In the genomic region with DNA sequence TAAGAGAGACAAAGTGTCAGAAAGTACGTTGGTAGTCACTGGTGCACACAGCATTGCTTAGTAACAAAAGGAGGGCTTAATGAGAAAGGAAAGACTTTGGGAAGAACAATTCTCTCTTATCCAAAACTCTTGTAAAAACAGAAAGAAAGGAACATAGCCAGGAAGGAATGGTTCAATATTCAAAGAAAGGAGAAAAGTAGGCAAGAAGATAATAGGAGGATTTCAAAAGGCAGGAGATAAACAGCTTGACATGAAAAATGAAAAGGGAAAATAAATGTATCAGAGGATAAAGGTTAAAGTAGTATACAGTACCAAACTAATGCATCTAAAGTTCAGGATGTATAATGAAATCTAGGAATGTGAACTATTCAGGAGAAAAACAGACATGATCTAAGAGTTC, we compare ENCODE assay signal across 14 cellular contexts. TPM values are rescaled to one million over a fixed set of nuclear protein-coding genes. Genes with fewer than 3 reads are reported as not detected.
DNase-seq lines count a peak whose midpoint lies in the region; ATAC-seq, FAIRE-seq and TF ChIP-seq lines count a peak whose summit lies in the region.
"Had no signal": no experiment of that assay in that cellular context is flagged by ENCODE, and none has a peak within 500 bp of the region (broad histone marks: within the 10 kb centered on the region; RNA-seq: fewer than 3 reads in every experiment).

No MANE protein-coding gene starts in this region.

- H3K79me2 ChIP-seq in DOHH2 (ENCODE audit: control insufficient read depth, low read length) (peaks cover 96% of the 10 kb centered on the region), Karpas-422 (ENCODE audit: low read length) (peaks cover 97% of the 10 kb centered on the region), GM12878 (ENCODE audit: control insufficient read depth, insufficient read depth, low read length) (peaks cover 13% of the 10 kb centered on the region), neural progenitor cell (ENCODE audit: low read depth) (peaks cover 33% of the 10 kb centered on the region)

- TF ChIP-seq CTCF in DOHH2 (IDR thresholded peaks at IDR 0.05; ENCODE audit: low read depth, low read length, poor library complexity, severe bottlenecking) (no peak), GM12878 (IDR thresholded peaks at IDR 0.05 in 2 of 3, conservative IDR thresholded peaks at IDR 0.05 in 1 of 3; ENCODE audit: control insufficient read depth in 2 of 3, extremely low read depth in 1 of 3, insufficient read depth in 1 of 3, low read depth in 3 of 3, low read length in 3 of 3) (no peak), neural progenitor cell (IDR thresholded peaks at IDR 0.05) (no peak)

- ATAC-seq in GM12878: no peak
- no peak for ATAC-seq in GM21360 (IDR thresholded peaks at IDR 0.05; ENCODE audit: unreplicated experiment)
- no peak for ATAC-seq in HG02870 (IDR thresholded peaks at IDR 0.05; ENCODE audit: unreplicated experiment)
- ATAC-seq in HG02678 (IDR thresholded peaks at IDR 0.05; ENCODE audit: unreplicated experiment): no peak
- ATAC-seq: HCT116 had no signal

- peaks cover 3% of the 10 kb centered on the region for H3K36me3 Mint-ChIP-seq in neural progenitor cell

- H3F3A ChIP-seq in DOHH2 (ENCODE audit: control insufficient read depth, insufficient read depth) (peaks cover 29% of the 10 kb centered on the region), neural progenitor cell (ENCODE audit: low read depth) (no peaks in the 10 kb centered on the region)

- in situ Hi-C loops in GM12878 (cut with MboI): no loop called here

- RAD21 ChIA-PET in GM12878 (lab: Charles Lee; ENCODE audit: unreplicated experiment): interaction anchor here (3.5 kb wide), 1 partner anchor 20 kb away, joined by 10 read pairs; a partner anchor contains a TSS

- H3K27me3 ChIP-seq in DOHH2 (ENCODE audit: control insufficient read depth, low read length) (no peaks in the 10 kb centered on the region), Karpas-422 (ENCODE audit: low read length) (no peaks in the 10 kb centered on the region), GM12878 (replicated peaks in 1 of 2; ENCODE audit: control insufficient read depth in 2 of 2, insufficient read depth in 2 of 2, low read length in 1 of 2) (no peaks in the 10 kb centered on the region), neural progenitor cell (no peaks in the 10 kb centered on the region)

- SMC1A ChIA-PET in GM12878 (lab: Charles Lee; ENCODE audit: uncharacterized antibody, unreplicated experiment): interaction anchor here (1.0 kb wide), 1 partner anchor 14 kb away, joined by 3 read pairs; no protein-coding TSS in a partner anchor

- no TSS peak for BruUV-seq in GM12878 (replicated peaks; lab: Mats Ljungman, UMichigan)

- H3K4me3 ChIP-seq in DOHH2 (ENCODE audit: low read length) (peak overlapping the region; percentile 72), Karpas-422 (ENCODE audit: low read length) (peak overlapping the region; percentile 49), GM12878 (no peak overlapping the region), neural progenitor cell (peak overlapping the region; percentile 20)

- intact Hi-C loops in GM12878 (cut with micrococcal nuclease; ENCODE audit: unreplicated experiment): no loop called here

- no peak overlapping the region for H3K27ac Mint-ChIP-seq in neural progenitor cell
- H3K27ac Mint-ChIP-seq: CD4-positive, alpha-beta T cell had no signal

- 85% methylated on average over 1 of the region's 1 CpG for WGBS in GM12878 (ENCODE audit: insufficient coverage, insufficient replicate concordance, low lambda C conversion rate, missing lambda C conversion rate)

- DNase-seq in Karpas-422 (no peak), GM12878 (ENCODE audit: low read depth, low spot score) (no peak), neural progenitor cell (ENCODE audit: low spot score) (peak; percentile 31), anterior cingulate cortex (lab: John Stamatoyannopoulos, UW) (no peak)
- DNase-seq: C1 segment of cervical spinal cord; Calu3; CD4-positive, alpha-beta T cell; DMS 273 treated with DMSO at 0.1 percent for 48 hours had no signal

- H4K20me1 ChIP-seq in DOHH2 (ENCODE audit: control insufficient read depth, insufficient read depth, low read depth, low read length) (no peaks in the 10 kb centered on the region), Karpas-422 (ENCODE audit: insufficient read depth, low read depth, low read length) (no peaks in the 10 kb centered on the region), GM12878 (ENCODE audit: control insufficient read depth, insufficient read depth) (no peaks in the 10 kb centered on the region), neural progenitor cell (ENCODE audit: low read depth) (no peaks in the 10 kb centered on the region)

- H3K4me1 ChIP-seq in DOHH2 (ENCODE audit: control insufficient read depth, low read length) (peaks cover 73% of the 10 kb centered on the region), Karpas-422 (ENCODE audit: low read length) (peaks cover 67% of the 10 kb centered on the region), GM12878 (ENCODE audit: control insufficient read depth, insufficient read depth, low read length) (peaks cover 15% of the 10 kb centered on the region; the same call in 1 of the 2 replicates), neural progenitor cell (peaks cover 22% of the 10 kb centered on the region)

- POLR2A ChIA-PET in GM12878 (lab: Charles Lee): no interaction called here

- no peak overlapping the region for H2AFZ ChIP-seq in Karpas-422 (ENCODE audit: low read length)
- no peak overlapping the region for H2AFZ ChIP-seq in GM12878 (ENCODE audit: control insufficient read depth, low read depth, low read length)
- no peak overlapping the region for H2AFZ ChIP-seq in neural progenitor cell (replicated peaks)

- FAIRE-seq in GM12878 (lab: Jason Lieb, UNC): peak; percentile 70

- H3K27me3 Mint-ChIP-seq in neural progenitor cell (ENCODE audit: insufficient read depth, low read depth): peaks cover 2% of the 10 kb centered on the region
- H3K27me3 Mint-ChIP-seq: B cell; CD4-positive, alpha-beta T cell had no signal

- H3K9ac ChIP-seq in Karpas-422 (ENCODE audit: low read length) (peak overlapping the region; percentile 51), GM12878 (ENCODE audit: control insufficient read depth, insufficient read depth, low read length) (no peak overlapping the region), neural progenitor cell (no peak overlapping the region)

- H3K36me3 ChIP-seq in DOHH2 (ENCODE audit: control insufficient read depth, low read length) (peaks cover 82% of the 10 kb centered on the region), Karpas-422 (ENCODE audit: insufficient read depth, low read length) (peaks cover 43% of the 10 kb centered on the region), GM12878 (ENCODE audit: control insufficient read depth in 2 of 2, insufficient read depth in 2 of 2, low read length in 1 of 2) (peaks cover 0 to 4% of the 10 kb centered on the region in 2 experiments; a peak in 2 of 4 replicates), neural progenitor cell (no peaks in the 10 kb centered on the region)

- H3K4me1 Mint-ChIP-seq in neural progenitor cell: peaks cover 2% of the 10 kb centered on the region

- no peak for TF ChIP-seq RAD21 in GM12878 (IDR thresholded peaks at IDR 0.05; ENCODE audit: insufficient read depth, low read depth, low read length)

- TF ChIP-seq EP300 in GM12878 (IDR thresholded peaks at IDR 0.05; ENCODE audit: borderline replicate concordance in 1 of 2, control insufficient read depth in 1 of 2, low read depth in 2 of 2, low read length in 2 of 2): no peak

- peak overlapping the region; percentile 97 for H3K27ac ChIP-seq in DOHH2 (ENCODE audit: low read depth, low read length)
- peak overlapping the region; percentile 98 for H3K27ac ChIP-seq in Karpas-422 (ENCODE audit: low read length)
- no peak overlapping the region for H3K27ac ChIP-seq in GM12878 (ENCODE audit: control insufficient read depth, insufficient read depth)
- H3K27ac ChIP-seq in neural progenitor cell: peak overlapping the region; percentile 76

- no peaks in the 10 kb centered on the region for H3K9me3 Mint-ChIP-seq in neural progenitor cell
- H3K9me3 Mint-ChIP-seq: CD4-positive, alpha-beta T cell had no signal

- no peak for TF ChIP-seq POLR2A in GM12878 (IDR thresholded peaks at IDR 0.05; ENCODE audit: low read depth, low read length)

- no peak overlapping the region for H3K4me3 Mint-ChIP-seq in neural progenitor cell
- H3K4me3 Mint-ChIP-seq: CD4-positive, alpha-beta T cell had no signal

- CTCF ChIA-PET in GM12878 (lab: Yijun Ruan, JAX): no interaction called here

- H3K9me2 ChIP-seq in DOHH2 (replicated peaks; ENCODE audit: control insufficient read depth, low read length): no peaks in the 10 kb centered on the region
- no peaks in the 10 kb centered on the region for H3K9me2 ChIP-seq in Karpas-422 (replicated peaks; ENCODE audit: insufficient read depth, low read length)

- no peaks in the 10 kb centered on the region for H3K9me3 ChIP-seq in DOHH2 (ENCODE audit: control insufficient read depth, insufficient read depth, low read length)
- no peaks in the 10 kb centered on the region for H3K9me3 ChIP-seq in Karpas-422 (ENCODE audit: low read length)
- H3K9me3 ChIP-seq in GM12878 (replicated peaks; ENCODE audit: control insufficient read depth, insufficient read depth, low read length): peaks cover 3% of the 10 kb centered on the region; the same call in 2 of the 3 replicates
- H3K9me3 ChIP-seq in neural progenitor cell (ENCODE audit: low read depth): no peaks in the 10 kb centered on the region

- H3K4me2 ChIP-seq in DOHH2 (ENCODE audit: low read length): peak overlapping the region; percentile 89
- H3K4me2 ChIP-seq in Karpas-422 (ENCODE audit: low read depth, low read length, poor library complexity, severe bottlenecking): peak overlapping the region; percentile 71
- 0 out of 2 replicates have a peak overlapping the region, but pooled peaks have one; percentile 89 for H3K4me2 ChIP-seq in GM12878 (ENCODE audit: control insufficient read depth, insufficient read depth)
- H3K4me2 ChIP-seq in neural progenitor cell: peak overlapping the region; percentile 50

RNA-seq across cellular contexts. Expression of a gene that starts 20.1 kb away (rescaled TPM):
- total RNA-seq in Karpas-422 (2014; rRNA removed; shearing (Covaris generic); ENCODE audit: low replicate concordance): 55.0 and 61.3 TPM in 2 replicates
- total RNA-seq in GM12878 (2013; cell fraction: nucleolus; rRNA removed): 24.6 and 29.8 TPM in 2 replicates
- total RNA-seq in GM12878 (2014; rRNA removed) (16.2 and 16.3 TPM in 2 replicates), GM12878 (2014; rRNA removed; fragmentation: Illumina TruSeq; extraction: Trizol) (17.4 and 19.4 TPM in 2 replicates), GM12878 (2021) (20.1 and 20.8 TPM in 2 replicates), neural progenitor cell (ENCODE audit: low replicate concordance) (22.8 and 23.8 TPM in 2 replicates)
- polyA plus RNA-seq in GM12878 (2011; ENCODE audit: low read depth): 4.7 TPM
- polyA plus RNA-seq in GM12878 (2011; rRNA removed) (6.2 and 8.9 TPM in 2 replicates), GM12878 (2014; fragmentation: Illumina TruSeq; extraction: Trizol) (14.5 and 15.6 TPM in 2 replicates), GM12878 (2014; fragmentation: Nextera tagmentation; extraction: Ambion mirVana) (1 to 10 TPM; 4.7 to 6.2 TPM), GM12878 (2014; rRNA removed) (12.4 and 14.4 TPM in 2 replicates), GM12878 (2016; fragmentation: Nextera tagmentation; extraction: Ambion mirVana) (10 to 100 TPM in 1 of 2 experiments, 1 to 10 TPM in 1; 5.6 to 11.2 TPM)
- polyA plus RNA-seq in GM12878 (2011; cell fraction: cytosol; rRNA removed): 3.1 and 3.5 TPM in 2 replicates
- polyA plus RNA-seq in GM12878 (2011; cell fraction: nucleus; rRNA removed): 3.2 and 5.6 TPM in 2 replicates
- polyA plus RNA-seq in GM12878 (2012): 6.7 and 7.2 TPM in 2 replicates
- polyA minus RNA-seq in GM12878 (2011; rRNA and poly(A)+ RNA removed): 7.8 and 13.1 TPM in 2 replicates
- 3.9 and 4.9 TPM in 2 replicates for polyA minus RNA-seq in GM12878 (2011; cell fraction: cytosol; rRNA and poly(A)+ RNA removed)
- 5.9 and 13.4 TPM in 2 replicates for polyA minus RNA-seq in GM12878 (2011; cell fraction: nucleus; rRNA and poly(A)+ RNA removed)
